In the genomic region with DNA sequence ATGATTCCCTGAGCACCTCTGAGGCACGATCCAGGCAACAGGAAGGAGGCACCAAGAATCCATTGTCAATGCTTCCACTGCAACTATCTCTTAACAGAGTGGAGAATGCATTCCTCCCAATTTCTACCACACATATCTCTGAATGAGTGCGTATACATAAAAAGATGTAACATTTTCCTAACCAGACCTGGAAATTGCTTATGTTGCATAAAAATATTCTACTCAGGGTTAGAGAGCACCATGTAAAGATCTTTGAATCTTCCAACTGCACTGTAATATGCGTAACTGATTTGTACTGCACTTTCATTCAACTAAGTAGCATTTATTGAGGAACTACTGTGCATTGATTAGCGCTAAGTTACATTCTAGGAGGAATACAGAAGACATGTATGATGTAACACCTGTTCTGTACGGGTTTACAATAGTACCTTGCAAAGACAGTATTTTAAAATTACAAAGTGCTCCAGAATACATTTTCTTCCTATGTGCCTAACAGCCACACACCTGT, we compare ENCODE assay signal across 10 cellular contexts.
"Had no signal": no experiment of that assay in that cellular context is flagged by ENCODE, and none has a peak within 500 bp of the region (broad histone marks: within the 10 kb centered on the region; RNA-seq: fewer than 3 reads in every experiment).

No MANE protein-coding gene starts in this region.

- H3K27ac ChIP-seq: GM23248, KMS-11 had no signal

- DNase-seq: GM23248, GOT3, H9, HCEC 1CT, HFFc6, Karpas-422, KBM-7 had no signal

- FAIRE-seq: H54, HTR-8/SVneo had no signal

- H3K4me3 ChIP-seq: GM23248 had no signal

- H2AFZ ChIP-seq: GM23248 had no signal

- H3K4me2 ChIP-seq: KMS-11 had no signal

- H3K9ac ChIP-seq: GM23248, KMS-11 had no signal
